8 cellular contexts compared by ENCODE assay signal in genomic region chr11:2150206-2150847, GRCh38. TPM values are rescaled to one million over a fixed set of nuclear protein-coding genes. Genes with fewer than 3 reads are reported as not detected.
DNase-seq lines count a peak whose midpoint lies in the region; ATAC-seq and TF ChIP-seq lines count a peak whose summit lies in the region.

No MANE protein-coding gene starts in this region.

- H3K27ac ChIP-seq in lower lobe of right lung: no peak overlapping the region

- H3K36me3 ChIP-seq in lower lobe of right lung: no peaks in the 10 kb centered on the region

- H3K4me3 ChIP-seq in astrocyte of the cerebellum (ENCODE audit: low read depth, low read length) (no peak overlapping the region), lower lobe of right lung (no peak overlapping the region)

- peaks cover 8% of the 10 kb centered on the region for H3K4me1 ChIP-seq in lower lobe of right lung

- DNase-seq in COR-L47 (lab: John Stamatoyannopoulos, UW) (peak; percentile 20), KBM-7 (peak; percentile 28), astrocyte of the cerebellum (ENCODE audit: low read depth) (peak; percentile 72), lower lobe of right lung (no peak), left lobe of liver (ENCODE audit: low spot score) (no peak), anterior cingulate cortex (lab: John Stamatoyannopoulos, UW) (no peak)
- DNase-seq in activated CD8-positive, alpha-beta memory T cell treated with anti-CD3 and anti-CD28 coated beads, Interleukin-2, amount 50 U/mL, for 4 hours: no peak

- TF ChIP-seq CTCF in astrocyte of the cerebellum (IDR thresholded peaks at IDR 0.05; ENCODE audit: low read depth, low read length, missing control alignments) (peak; percentile 81), lower lobe of right lung (IDR thresholded peaks at IDR 0.05) (peak; percentile 15)

- H3K9me3 ChIP-seq in lower lobe of right lung: no peaks in the 10 kb centered on the region

- no peak for ATAC-seq in lower lobe of right lung
- ATAC-seq in left lobe of liver: no peak
- no peak for ATAC-seq in HG03521 (IDR thresholded peaks at IDR 0.05; ENCODE audit: unreplicated experiment)

- in situ Hi-C loops in KBM-7 (cut with MboI; ENCODE audit: low pct_unique_long_range_greater_than_20kb, low sequenced_read_pairs) (no loop called here), astrocyte of the cerebellum (cut with HindIII; ENCODE audit: low sequenced_read_pairs) (loop anchor here (5.0 kb wide), 1 partner anchor 73 kb away; no protein-coding TSS in a partner anchor)

- intact Hi-C loops in lower lobe of right lung (cut with DNase I): loop anchor here (5.0 kb wide), 1 partner anchor 268 kb away; no protein-coding TSS in a partner anchor

- peaks cover 55% of the 10 kb centered on the region for H3K27me3 ChIP-seq in lower lobe of right lung (ENCODE audit: low read depth)

RNA-seq across cellular contexts. Expression of gene INS, which starts 10.7 kb away (rescaled TPM):
- total RNA-seq in lower lobe of right lung (not detected), left lobe of liver (not detected)

RNA-seq across cellular contexts. Expression of gene IGF2, which starts 11.1 kb away (rescaled TPM):
- 33.9 TPM for total RNA-seq in lower lobe of right lung
- 254 TPM for total RNA-seq in left lobe of liver

RNA-seq across cellular contexts. Expression of gene TH, which starts 21.3 kb away (rescaled TPM):
- total RNA-seq in lower lobe of right lung: not detected
- total RNA-seq in left lobe of liver: not detected

Comparison
In these comparisons a context has a peak if more than half of its experiments do, and no peak if none do; other contexts are left out.
1. DNase-seq: peak in COR-L47 (single experiment), KBM-7 (single experiment) and astrocyte of the cerebellum (single experiment); none in lower lobe of right lung (single experiment), activated CD8-positive, alpha-beta memory T cell treated with anti-CD3 and anti-CD28 coated beads, Interleukin-2, amount 50 U/mL, for 4 hours (single experiment), left lobe of liver (single experiment) and anterior cingulate cortex (0 of 58).